20 cellular contexts compared by ENCODE assay signal in the genomic region with DNA sequence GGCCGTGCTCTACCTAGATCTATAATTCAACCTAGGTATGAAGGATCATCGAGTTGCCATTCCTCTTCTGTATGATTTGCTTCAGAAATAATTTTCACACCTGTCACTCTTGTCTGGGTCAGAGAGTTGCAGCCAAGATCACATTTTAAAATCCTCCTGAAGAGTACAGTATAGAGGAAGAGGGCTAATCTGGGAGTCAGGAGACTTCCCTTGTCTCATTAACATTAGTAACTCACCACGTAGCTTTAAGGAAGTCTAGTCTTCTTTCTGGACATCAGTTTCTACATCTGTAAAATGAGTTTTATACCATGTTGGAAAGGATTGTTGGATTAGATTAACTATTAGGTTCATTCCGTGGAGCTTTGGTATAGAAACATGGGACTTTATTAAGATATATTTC.
"Had no signal": no experiment of that assay in that cellular context is flagged by ENCODE, and none has a peak within 500 bp of the region (broad histone marks: within the 10 kb centered on the region; RNA-seq: fewer than 3 reads in every experiment).

No MANE protein-coding gene starts in this region.

- H3K4me3 ChIP-seq: dorsolateral prefrontal cortex, lung, ovary, psoas muscle, sigmoid colon, spleen, testis, tibial nerve, vagina had no signal

- ATAC-seq: left ventricle myocardium superior; natural killer cell; psoas muscle; right cardiac atrium; stimulated activated memory B cell treated with anti-CD40 and anti-IgM and Interleukin-4, amounts not matched to agents 10 μg/mL and 1 μg/mL and 100 μg/mL, for 72 hours; stimulated activated naive CD8-positive, alpha-beta T cell treated with anti-CD3 and anti-CD28 coated beads, Interleukin-15, Interleukin-2, amounts not matched to agents 100 U/mL and 50 U/mL, for 24 hours had no signal

- H3K27ac ChIP-seq: ovary, psoas muscle, sigmoid colon, spleen, testis, tibial nerve, vagina had no signal

- H3K27ac Mint-ChIP-seq: memory B cell; natural killer cell; stimulated activated memory B cell treated with anti-CD40 and anti-IgM and Interleukin-4, amounts not matched to agents 10 μg/mL and 1 μg/mL and 100 μg/mL, for 72 hours had no signal

- H3K27me3 Mint-ChIP-seq: memory B cell; stimulated activated memory B cell treated with anti-CD40 and anti-IgM and Interleukin-4, amounts not matched to agents 10 μg/mL and 1 μg/mL and 100 μg/mL, for 72 hours had no signal

- H3K27me3 ChIP-seq: dorsolateral prefrontal cortex, ovary, sigmoid colon, spleen, testis, tibial nerve, vagina had no signal

- H3K36me3 ChIP-seq: ovary, sigmoid colon, spleen, tibial nerve, vagina had no signal

- H3K4me1 ChIP-seq: psoas muscle, sigmoid colon had no signal

- H3K9me3 ChIP-seq: ovary, psoas muscle, sigmoid colon, spleen, testis, tibial nerve, vagina had no signal

- DNase-seq: dorsolateral prefrontal cortex; effector CD4-positive, alpha-beta T cell; left ventricle myocardium superior; natural killer cell; occipital lobe; ovary; posterior cingulate gyrus; psoas muscle; right cardiac atrium; sigmoid colon; spleen; stimulated activated CD4-positive, alpha-beta T cell treated with anti-CD3 and anti-CD28 coated beads, Interleukin-4, amount 100 ng/mL, for 4 hours; stimulated activated naive CD8-positive, alpha-beta T cell treated with anti-CD3 and anti-CD28 coated beads, Interleukin-15, Interleukin-2, amounts not matched to agents 100 U/mL and 50 U/mL, for 24 hours; substantia nigra; testis had no signal

- H3K9me3 Mint-ChIP-seq: memory B cell; natural killer cell; stimulated activated memory B cell treated with anti-CD40 and anti-IgM and Interleukin-4, amounts not matched to agents 10 μg/mL and 1 μg/mL and 100 μg/mL, for 72 hours had no signal

- H3K4me1 Mint-ChIP-seq: natural killer cell had no signal

- H3K36me3 Mint-ChIP-seq: memory B cell; natural killer cell; stimulated activated memory B cell treated with anti-CD40 and anti-IgM and Interleukin-4, amounts not matched to agents 10 μg/mL and 1 μg/mL and 100 μg/mL, for 72 hours had no signal

- H3K4me3 Mint-ChIP-seq: memory B cell; natural killer cell; stimulated activated memory B cell treated with anti-CD40 and anti-IgM and Interleukin-4, amounts not matched to agents 10 μg/mL and 1 μg/mL and 100 μg/mL, for 72 hours had no signal
